1 cellular context compared by ENCODE assay signal in genomic region chr12:2057793-2058408, GRCh38.
TF ChIP-seq lines count a peak whose summit lies in the region.

No MANE protein-coding gene starts in this region.

TF ChIP-seq in GM23338, 12 proteins besides CTCF, POLR2A, EP300 and RAD21:
- TF ChIP-seq EZH2phosphoT487 (IDR thresholded peaks at IDR 0.05; ENCODE audit: unreplicated experiment) (no peak), ZNF114 (CRISPR knock-in tag; IDR thresholded peaks at IDR 0.05) (no peak), ETS1 (IDR thresholded peaks at IDR 0.05) (no peak), STAT1 (IDR thresholded peaks at IDR 0.05; ENCODE audit: unreplicated experiment) (no peak), NANOG (IDR thresholded peaks at IDR 0.05; ENCODE audit: borderline replicate concordance) (no peak), ZNF331 (CRISPR knock-in tag; IDR thresholded peaks at IDR 0.05; ENCODE audit: low read depth) (no peak), EZH2 (IDR thresholded peaks at IDR 0.05; ENCODE audit: low read depth, unreplicated experiment) (no peak), CREB1 (CRISPR knock-in tag; IDR thresholded peaks at IDR 0.05; ENCODE audit: low read depth) (no peak), POLR2AphosphoS5 (IDR thresholded peaks at IDR 0.05; ENCODE audit: low read depth) (no peak), JUNB (IDR thresholded peaks at IDR 0.05; ENCODE audit: unreplicated experiment) (no peak)
- TF ChIP-seq, protein P1, sequence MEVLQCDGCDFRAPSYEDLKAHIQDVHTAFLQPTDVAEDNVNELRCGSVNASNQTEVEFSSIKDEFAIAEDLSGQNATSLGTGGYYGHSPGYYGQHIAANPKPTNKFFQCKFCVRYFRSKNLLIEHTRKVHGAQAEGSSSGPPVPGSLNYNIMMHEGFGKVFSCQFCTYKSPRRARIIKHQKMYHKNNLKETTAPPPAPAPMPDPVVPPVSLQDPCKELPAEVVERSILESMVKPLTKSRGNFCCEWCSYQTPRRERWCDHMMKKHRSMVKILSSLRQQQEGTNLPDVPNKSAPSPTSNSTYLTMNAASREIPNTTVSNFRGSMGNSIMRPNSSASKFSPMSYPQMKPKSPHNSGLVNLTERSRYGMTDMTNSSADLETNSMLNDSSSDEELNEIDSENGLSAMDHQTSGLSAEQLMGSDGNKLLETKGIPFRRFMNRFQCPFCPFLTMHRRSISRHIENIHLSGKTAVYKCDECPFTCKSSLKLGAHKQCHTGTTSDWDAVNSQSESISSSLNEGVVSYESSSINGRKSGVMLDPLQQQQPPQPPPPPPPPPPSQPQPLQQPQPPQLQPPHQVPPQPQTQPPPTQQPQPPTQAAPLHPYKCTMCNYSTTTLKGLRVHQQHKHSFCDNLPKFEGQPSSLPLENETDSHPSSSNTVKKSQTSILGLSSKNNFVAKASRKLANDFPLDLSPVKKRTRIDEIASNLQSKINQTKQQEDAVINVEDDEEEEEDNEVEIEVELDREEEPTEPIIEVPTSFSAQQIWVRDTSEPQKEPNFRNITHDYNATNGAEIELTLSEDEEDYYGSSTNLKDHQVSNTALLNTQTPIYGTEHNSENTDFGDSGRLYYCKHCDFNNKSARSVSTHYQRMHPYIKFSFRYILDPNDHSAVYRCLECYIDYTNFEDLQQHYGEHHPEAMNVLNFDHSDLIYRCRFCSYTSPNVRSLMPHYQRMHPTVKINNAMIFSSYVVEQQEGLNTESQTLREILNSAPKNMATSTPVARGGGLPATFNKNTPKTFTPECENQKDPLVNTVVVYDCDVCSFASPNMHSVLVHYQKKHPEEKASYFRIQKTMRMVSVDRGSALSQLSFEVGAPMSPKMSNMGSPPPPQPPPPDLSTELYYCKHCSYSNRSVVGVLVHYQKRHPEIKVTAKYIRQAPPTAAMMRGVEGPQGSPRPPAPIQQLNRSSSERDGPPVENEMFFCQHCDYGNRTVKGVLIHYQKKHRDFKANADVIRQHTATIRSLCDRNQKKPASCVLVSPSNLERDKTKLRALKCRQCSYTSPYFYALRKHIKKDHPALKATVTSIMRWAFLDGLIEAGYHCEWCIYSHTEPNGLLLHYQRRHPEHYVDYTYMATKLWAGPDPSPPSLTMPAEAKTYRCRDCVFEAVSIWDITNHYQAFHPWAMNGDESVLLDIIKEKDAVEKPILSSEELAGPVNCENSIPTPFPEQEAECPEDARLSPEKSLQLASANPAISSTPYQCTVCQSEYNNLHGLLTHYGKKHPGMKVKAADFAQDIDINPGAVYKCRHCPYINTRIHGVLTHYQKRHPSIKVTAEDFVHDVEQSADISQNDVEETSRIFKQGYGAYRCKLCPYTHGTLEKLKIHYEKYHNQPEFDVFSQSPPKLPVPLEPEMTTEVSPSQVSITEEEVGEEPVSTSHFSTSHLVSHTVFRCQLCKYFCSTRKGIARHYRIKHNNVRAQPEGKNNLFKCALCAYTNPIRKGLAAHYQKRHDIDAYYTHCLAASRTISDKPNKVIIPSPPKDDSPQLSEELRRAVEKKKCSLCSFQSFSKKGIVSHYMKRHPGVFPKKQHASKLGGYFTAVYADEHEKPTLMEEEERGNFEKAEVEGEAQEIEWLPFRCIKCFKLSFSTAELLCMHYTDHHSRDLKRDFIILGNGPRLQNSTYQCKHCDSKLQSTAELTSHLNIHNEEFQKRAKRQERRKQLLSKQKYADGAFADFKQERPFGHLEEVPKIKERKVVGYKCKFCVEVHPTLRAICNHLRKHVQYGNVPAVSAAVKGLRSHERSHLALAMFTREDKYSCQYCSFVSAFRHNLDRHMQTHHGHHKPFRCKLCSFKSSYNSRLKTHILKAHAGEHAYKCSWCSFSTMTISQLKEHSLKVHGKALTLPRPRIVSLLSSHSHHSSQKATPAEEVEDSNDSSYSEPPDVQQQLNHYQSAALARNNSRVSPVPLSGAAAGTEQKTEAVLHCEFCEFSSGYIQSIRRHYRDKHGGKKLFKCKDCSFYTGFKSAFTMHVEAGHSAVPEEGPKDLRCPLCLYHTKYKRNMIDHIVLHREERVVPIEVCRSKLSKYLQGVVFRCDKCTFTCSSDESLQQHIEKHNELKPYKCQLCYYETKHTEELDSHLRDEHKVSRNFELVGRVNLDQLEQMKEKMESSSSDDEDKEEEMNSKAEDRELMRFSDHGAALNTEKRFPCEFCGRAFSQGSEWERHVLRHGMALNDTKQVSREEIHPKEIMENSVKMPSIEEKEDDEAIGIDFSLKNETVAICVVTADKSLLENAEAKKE (CRISPR knock-in tag; IDR thresholded peaks at IDR 0.05) = no peak
- TF ChIP-seq, protein P2, sequence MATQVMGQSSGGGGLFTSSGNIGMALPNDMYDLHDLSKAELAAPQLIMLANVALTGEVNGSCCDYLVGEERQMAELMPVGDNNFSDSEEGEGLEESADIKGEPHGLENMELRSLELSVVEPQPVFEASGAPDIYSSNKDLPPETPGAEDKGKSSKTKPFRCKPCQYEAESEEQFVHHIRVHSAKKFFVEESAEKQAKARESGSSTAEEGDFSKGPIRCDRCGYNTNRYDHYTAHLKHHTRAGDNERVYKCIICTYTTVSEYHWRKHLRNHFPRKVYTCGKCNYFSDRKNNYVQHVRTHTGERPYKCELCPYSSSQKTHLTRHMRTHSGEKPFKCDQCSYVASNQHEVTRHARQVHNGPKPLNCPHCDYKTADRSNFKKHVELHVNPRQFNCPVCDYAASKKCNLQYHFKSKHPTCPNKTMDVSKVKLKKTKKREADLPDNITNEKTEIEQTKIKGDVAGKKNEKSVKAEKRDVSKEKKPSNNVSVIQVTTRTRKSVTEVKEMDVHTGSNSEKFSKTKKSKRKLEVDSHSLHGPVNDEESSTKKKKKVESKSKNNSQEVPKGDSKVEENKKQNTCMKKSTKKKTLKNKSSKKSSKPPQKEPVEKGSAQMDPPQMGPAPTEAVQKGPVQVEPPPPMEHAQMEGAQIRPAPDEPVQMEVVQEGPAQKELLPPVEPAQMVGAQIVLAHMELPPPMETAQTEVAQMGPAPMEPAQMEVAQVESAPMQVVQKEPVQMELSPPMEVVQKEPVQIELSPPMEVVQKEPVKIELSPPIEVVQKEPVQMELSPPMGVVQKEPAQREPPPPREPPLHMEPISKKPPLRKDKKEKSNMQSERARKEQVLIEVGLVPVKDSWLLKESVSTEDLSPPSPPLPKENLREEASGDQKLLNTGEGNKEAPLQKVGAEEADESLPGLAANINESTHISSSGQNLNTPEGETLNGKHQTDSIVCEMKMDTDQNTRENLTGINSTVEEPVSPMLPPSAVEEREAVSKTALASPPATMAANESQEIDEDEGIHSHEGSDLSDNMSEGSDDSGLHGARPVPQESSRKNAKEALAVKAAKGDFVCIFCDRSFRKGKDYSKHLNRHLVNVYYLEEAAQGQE (IDR thresholded peaks at IDR 0.05; ENCODE audit: unreplicated experiment) = no peak
TF ChIP-seq in GM23338: peak in this region for 0.
